ENCODE assay signal across 1 cellular context in the genomic region with DNA sequence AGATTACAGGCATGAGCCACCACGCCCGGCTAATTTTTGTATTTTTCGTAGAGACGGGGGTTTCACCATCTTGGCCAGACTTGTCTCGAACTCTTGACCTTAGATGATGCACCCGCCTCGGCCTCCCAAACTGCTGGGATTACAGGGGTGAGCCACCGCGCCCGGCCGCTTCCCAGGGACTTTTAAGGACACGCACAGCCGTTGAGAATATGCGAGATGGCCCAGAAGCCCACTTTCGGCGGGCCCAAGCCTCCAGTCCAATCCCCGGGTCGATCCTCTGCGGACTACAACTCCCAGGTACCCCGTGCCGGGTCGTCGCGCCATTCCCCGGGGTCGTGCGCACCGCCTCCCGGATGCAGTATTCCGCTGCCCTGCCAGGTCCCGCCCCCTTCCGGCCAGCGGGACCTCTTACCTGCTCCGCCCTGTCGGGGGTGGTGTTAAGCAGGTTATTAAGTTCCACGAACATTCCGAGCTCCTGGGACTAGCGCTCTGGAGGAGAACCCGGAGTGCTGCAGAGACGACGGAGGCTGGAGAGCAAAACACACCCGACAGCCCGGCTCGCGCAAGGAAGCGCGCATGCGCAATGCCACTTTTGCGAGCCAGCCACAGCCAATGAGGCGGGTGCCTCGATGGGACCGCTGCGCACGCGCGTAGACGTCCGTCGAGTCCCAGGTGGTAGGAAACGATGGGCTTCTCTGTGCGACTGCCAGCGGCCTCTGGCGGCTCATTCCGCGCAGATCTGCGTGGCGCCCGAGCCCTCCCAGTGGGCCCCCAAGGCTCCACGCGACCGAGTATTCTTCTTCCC.
TF ChIP-seq lines count a peak whose summit lies in the region.

A gene with protein sequence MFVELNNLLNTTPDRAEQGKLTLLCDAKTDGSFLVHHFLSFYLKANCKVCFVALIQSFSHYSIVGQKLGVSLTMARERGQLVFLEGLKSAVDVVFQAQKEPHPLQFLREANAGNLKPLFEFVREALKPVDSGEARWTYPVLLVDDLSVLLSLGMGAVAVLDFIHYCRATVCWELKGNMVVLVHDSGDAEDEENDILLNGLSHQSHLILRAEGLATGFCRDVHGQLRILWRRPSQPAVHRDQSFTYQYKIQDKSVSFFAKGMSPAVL (minus strand): TSS at position 588 of the 805 bp plus-strand sequence. CDS start 122 bp downstream, at position 466.

TF ChIP-seq in K562, 482 proteins besides CTCF, POLR2A, EP300 and RAD21 (continued from another document and continues in another):
- TF ChIP-seq, protein P1, sequence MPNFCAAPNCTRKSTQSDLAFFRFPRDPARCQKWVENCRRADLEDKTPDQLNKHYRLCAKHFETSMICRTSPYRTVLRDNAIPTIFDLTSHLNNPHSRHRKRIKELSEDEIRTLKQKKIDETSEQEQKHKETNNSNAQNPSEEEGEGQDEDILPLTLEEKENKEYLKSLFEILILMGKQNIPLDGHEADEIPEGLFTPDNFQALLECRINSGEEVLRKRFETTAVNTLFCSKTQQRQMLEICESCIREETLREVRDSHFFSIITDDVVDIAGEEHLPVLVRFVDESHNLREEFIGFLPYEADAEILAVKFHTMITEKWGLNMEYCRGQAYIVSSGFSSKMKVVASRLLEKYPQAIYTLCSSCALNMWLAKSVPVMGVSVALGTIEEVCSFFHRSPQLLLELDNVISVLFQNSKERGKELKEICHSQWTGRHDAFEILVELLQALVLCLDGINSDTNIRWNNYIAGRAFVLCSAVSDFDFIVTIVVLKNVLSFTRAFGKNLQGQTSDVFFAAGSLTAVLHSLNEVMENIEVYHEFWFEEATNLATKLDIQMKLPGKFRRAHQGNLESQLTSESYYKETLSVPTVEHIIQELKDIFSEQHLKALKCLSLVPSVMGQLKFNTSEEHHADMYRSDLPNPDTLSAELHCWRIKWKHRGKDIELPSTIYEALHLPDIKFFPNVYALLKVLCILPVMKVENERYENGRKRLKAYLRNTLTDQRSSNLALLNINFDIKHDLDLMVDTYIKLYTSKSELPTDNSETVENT (CRISPR knock-in tag; IDR thresholded peaks at IDR 0.05), result peak; percentile 95
- TF ChIP-seq GATAD2B (IDR thresholded peaks at IDR 0.05; ENCODE audit: borderline replicate concordance), result no peak; the same call in 1 of the 2 replicates
- TF ChIP-seq NELFE (IDR thresholded peaks at IDR 0.05; ENCODE audit: insufficient read depth, insufficient read length), result no peak
- peak; percentile 44 for TF ChIP-seq NEUROD1 (IDR thresholded peaks at IDR 0.05; ENCODE audit: borderline replicate concordance, low read depth, low read length, partially characterized antibody)
- no peak for TF ChIP-seq STAT5A (IDR thresholded peaks at IDR 0.05; ENCODE audit: borderline replicate concordance, low read length)
- no peak for TF ChIP-seq WHSC1 (IDR thresholded peaks at IDR 0.05; ENCODE audit: low read length)
- TF ChIP-seq PPARD (CRISPR knock-in tag; IDR thresholded peaks at IDR 0.05), result no peak
- TF ChIP-seq, protein P2, sequence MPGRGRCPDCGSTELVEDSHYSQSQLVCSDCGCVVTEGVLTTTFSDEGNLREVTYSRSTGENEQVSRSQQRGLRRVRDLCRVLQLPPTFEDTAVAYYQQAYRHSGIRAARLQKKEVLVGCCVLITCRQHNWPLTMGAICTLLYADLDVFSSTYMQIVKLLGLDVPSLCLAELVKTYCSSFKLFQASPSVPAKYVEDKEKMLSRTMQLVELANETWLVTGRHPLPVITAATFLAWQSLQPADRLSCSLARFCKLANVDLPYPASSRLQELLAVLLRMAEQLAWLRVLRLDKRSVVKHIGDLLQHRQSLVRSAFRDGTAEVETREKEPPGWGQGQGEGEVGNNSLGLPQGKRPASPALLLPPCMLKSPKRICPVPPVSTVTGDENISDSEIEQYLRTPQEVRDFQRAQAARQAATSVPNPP (IDR thresholded peaks at IDR 0.05; ENCODE audit: borderline replicate concordance, insufficient read depth, insufficient read length), result no peak
- TF ChIP-seq NR4A1 (CRISPR knock-in tag; IDR thresholded peaks at IDR 0.05), result peak; percentile 6; the same call in 1 of the 2 replicates
- no peak for TF ChIP-seq NR4A1 (tag; IDR thresholded peaks at IDR 0.05)
- no peak for TF ChIP-seq ARHGAP35 (IDR thresholded peaks at IDR 0.05; ENCODE audit: partially characterized antibody)
- TF ChIP-seq, protein P3, sequence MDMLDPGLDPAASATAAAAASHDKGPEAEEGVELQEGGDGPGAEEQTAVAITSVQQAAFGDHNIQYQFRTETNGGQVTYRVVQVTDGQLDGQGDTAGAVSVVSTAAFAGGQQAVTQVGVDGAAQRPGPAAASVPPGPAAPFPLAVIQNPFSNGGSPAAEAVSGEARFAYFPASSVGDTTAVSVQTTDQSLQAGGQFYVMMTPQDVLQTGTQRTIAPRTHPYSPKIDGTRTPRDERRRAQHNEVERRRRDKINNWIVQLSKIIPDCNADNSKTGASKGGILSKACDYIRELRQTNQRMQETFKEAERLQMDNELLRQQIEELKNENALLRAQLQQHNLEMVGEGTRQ (CRISPR knock-in tag; IDR thresholded peaks at IDR 0.05), result no peak
- TF ChIP-seq, protein P4, sequence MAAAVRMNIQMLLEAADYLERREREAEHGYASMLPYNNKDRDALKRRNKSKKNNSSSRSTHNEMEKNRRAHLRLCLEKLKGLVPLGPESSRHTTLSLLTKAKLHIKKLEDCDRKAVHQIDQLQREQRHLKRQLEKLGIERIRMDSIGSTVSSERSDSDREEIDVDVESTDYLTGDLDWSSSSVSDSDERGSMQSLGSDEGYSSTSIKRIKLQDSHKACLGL (CRISPR knock-in tag; IDR thresholded peaks at IDR 0.05; ENCODE audit: borderline replicate concordance, poor library complexity, severe bottlenecking), result no peak
- no peak for TF ChIP-seq KAT8 (IDR thresholded peaks at IDR 0.05; ENCODE audit: low read depth)
- TF ChIP-seq ZNF174 (CRISPR knock-in tag; IDR thresholded peaks at IDR 0.05), result no peak
- TF ChIP-seq, protein P5, sequence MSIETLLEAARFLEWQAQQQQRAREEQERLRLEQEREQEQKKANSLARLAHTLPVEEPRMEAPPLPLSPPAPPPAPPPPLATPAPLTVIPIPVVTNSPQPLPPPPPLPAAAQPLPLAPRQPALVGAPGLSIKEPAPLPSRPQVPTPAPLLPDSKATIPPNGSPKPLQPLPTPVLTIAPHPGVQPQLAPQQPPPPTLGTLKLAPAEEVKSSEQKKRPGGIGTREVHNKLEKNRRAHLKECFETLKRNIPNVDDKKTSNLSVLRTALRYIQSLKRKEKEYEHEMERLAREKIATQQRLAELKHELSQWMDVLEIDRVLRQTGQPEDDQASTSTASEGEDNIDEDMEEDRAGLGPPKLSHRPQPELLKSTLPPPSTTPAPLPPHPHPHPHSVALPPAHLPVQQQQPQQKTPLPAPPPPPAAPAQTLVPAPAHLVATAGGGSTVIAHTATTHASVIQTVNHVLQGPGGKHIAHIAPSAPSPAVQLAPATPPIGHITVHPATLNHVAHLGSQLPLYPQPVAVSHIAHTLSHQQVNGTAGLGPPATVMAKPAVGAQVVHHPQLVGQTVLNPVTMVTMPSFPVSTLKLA (conservative IDR thresholded peaks at IDR 0.05), result peak; percentile 82 to 88
- peak; percentile 64; the same call in 1 of the 2 replicates for TF ChIP-seq GTF2E2 (tag; IDR thresholded peaks at IDR 0.05)
- TF ChIP-seq PHF8 (IDR thresholded peaks at IDR 0.05; ENCODE audit: borderline replicate concordance, low read length), result peak; percentile 89
- no peak for TF ChIP-seq RBM15 (IDR thresholded peaks at IDR 0.05; ENCODE audit: insufficient read depth, low read length)
- TF ChIP-seq, protein P6, sequence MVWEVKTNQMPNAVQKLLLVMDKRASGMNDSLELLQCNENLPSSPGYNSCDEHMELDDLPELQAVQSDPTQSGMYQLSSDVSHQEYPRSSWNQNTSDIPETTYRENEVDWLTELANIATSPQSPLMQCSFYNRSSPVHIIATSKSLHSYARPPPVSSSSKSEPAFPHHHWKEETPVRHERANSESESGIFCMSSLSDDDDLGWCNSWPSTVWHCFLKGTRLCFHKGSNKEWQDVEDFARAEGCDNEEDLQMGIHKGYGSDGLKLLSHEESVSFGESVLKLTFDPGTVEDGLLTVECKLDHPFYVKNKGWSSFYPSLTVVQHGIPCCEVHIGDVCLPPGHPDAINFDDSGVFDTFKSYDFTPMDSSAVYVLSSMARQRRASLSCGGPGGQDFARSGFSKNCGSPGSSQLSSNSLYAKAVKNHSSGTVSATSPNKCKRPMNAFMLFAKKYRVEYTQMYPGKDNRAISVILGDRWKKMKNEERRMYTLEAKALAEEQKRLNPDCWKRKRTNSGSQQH (CRISPR knock-in tag; IDR thresholded peaks at IDR 0.05), result no peak
- TF ChIP-seq, protein P7, sequence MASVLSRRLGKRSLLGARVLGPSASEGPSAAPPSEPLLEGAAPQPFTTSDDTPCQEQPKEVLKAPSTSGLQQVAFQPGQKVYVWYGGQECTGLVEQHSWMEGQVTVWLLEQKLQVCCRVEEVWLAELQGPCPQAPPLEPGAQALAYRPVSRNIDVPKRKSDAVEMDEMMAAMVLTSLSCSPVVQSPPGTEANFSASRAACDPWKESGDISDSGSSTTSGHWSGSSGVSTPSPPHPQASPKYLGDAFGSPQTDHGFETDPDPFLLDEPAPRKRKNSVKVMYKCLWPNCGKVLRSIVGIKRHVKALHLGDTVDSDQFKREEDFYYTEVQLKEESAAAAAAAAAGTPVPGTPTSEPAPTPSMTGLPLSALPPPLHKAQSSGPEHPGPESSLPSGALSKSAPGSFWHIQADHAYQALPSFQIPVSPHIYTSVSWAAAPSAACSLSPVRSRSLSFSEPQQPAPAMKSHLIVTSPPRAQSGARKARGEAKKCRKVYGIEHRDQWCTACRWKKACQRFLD (CRISPR knock-in tag; IDR thresholded peaks at IDR 0.05), result peak; percentile 69
- TF ChIP-seq ZNF707 (CRISPR knock-in tag; conservative IDR thresholded peaks at IDR 0.05), result no peak
- no peak for TF ChIP-seq GATAD2A (IDR thresholded peaks at IDR 0.05)
- TF ChIP-seq L3MBTL2 (IDR thresholded peaks at IDR 0.05), result peak; percentile 93
- peak; percentile 39 for TF ChIP-seq PHF20 (IDR thresholded peaks at IDR 0.05; ENCODE audit: partially characterized antibody)
- peak; percentile 47 for TF ChIP-seq ZNF589 (CRISPR knock-in tag; IDR thresholded peaks at IDR 0.05; ENCODE audit: low read depth)
- TF ChIP-seq ZNF324 (CRISPR knock-in tag; IDR thresholded peaks at IDR 0.05), result no peak
- no peak for TF ChIP-seq HIVEP1 (CRISPR knock-in tag; IDR thresholded peaks at IDR 0.05)
- TF ChIP-seq OTX1 (CRISPR knock-in tag; IDR thresholded peaks at IDR 0.05), result no peak; the same call in 1 of the 2 replicates
- no peak for TF ChIP-seq RFX7 (CRISPR knock-in tag; IDR thresholded peaks at IDR 0.05)
- TF ChIP-seq, protein P8, sequence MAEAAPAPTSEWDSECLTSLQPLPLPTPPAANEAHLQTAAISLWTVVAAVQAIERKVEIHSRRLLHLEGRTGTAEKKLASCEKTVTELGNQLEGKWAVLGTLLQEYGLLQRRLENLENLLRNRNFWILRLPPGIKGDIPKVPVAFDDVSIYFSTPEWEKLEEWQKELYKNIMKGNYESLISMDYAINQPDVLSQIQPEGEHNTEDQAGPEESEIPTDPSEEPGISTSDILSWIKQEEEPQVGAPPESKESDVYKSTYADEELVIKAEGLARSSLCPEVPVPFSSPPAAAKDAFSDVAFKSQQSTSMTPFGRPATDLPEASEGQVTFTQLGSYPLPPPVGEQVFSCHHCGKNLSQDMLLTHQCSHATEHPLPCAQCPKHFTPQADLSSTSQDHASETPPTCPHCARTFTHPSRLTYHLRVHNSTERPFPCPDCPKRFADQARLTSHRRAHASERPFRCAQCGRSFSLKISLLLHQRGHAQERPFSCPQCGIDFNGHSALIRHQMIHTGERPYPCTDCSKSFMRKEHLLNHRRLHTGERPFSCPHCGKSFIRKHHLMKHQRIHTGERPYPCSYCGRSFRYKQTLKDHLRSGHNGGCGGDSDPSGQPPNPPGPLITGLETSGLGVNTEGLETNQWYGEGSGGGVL (CRISPR knock-in tag; IDR thresholded peaks at IDR 0.05), result no peak
- TF ChIP-seq HDGF (IDR thresholded peaks at IDR 0.05), result no peak
- no peak for TF ChIP-seq TSC22D4 (tag; IDR thresholded peaks at IDR 0.05)
- TF ChIP-seq HNRNPH1 (optimal IDR thresholded peaks at IDR 0.05; ENCODE audit: low read depth, low read length), result no peak
- TF ChIP-seq KLF6 (CRISPR knock-in tag; IDR thresholded peaks at IDR 0.05; ENCODE audit: borderline replicate concordance), result no peak
- TF ChIP-seq NFATC3 (IDR thresholded peaks at IDR 0.05), result no peak
- TF ChIP-seq KLF13 (tag; IDR thresholded peaks at IDR 0.05; ENCODE audit: borderline replicate concordance, low read depth), result peak; percentile 90
- TF ChIP-seq, protein P9, sequence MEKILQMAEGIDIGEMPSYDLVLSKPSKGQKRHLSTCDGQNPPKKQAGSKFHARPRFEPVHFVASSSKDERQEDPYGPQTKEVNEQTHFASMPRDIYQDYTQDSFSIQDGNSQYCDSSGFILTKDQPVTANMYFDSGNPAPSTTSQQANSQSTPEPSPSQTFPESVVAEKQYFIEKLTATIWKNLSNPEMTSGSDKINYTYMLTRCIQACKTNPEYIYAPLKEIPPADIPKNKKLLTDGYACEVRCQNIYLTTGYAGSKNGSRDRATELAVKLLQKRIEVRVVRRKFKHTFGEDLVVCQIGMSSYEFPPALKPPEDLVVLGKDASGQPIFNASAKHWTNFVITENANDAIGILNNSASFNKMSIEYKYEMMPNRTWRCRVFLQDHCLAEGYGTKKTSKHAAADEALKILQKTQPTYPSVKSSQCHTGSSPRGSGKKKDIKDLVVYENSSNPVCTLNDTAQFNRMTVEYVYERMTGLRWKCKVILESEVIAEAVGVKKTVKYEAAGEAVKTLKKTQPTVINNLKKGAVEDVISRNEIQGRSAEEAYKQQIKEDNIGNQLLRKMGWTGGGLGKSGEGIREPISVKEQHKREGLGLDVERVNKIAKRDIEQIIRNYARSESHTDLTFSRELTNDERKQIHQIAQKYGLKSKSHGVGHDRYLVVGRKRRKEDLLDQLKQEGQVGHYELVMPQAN (IDR thresholded peaks at IDR 0.05; ENCODE audit: borderline replicate concordance), result no peak
- no peak for TF ChIP-seq RBM39 (optimal IDR thresholded peaks at IDR 0.05; ENCODE audit: low read depth, low read length)
- TF ChIP-seq ZNF347 (CRISPR knock-in tag; IDR thresholded peaks at IDR 0.05; ENCODE audit: low read depth), result no peak
- TF ChIP-seq, protein P10, sequence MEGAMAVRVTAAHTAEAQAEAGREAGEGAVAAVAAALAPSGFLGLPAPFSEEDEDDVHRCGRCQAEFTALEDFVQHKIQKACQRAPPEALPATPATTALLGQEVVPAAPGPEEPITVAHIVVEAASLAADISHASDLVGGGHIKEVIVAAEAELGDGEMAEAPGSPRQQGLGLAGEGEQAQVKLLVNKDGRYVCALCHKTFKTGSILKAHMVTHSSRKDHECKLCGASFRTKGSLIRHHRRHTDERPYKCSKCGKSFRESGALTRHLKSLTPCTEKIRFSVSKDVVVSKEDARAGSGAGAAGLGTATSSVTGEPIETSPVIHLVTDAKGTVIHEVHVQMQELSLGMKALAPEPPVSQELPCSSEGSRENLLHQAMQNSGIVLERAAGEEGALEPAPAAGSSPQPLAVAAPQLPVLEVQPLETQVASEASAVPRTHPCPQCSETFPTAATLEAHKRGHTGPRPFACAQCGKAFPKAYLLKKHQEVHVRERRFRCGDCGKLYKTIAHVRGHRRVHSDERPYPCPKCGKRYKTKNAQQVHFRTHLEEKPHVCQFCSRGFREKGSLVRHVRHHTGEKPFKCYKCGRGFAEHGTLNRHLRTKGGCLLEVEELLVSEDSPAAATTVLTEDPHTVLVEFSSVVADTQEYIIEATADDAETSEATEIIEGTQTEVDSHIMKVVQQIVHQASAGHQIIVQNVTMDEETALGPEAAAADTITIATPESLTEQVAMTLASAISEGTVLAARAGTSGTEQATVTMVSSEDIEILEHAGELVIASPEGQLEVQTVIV (CRISPR knock-in tag; IDR thresholded peaks at IDR 0.05; ENCODE audit: borderline replicate concordance), result no peak
- TF ChIP-seq MTA1 (IDR thresholded peaks at IDR 0.05; ENCODE audit: borderline replicate concordance), result no peak; the same call in 1 of the 2 replicates
- TF ChIP-seq PHTF2 (CRISPR knock-in tag; IDR thresholded peaks at IDR 0.05), result 0 out of 2 replicates have a peak, but pooled peaks have one; percentile 62
